In genomic region chr16:47538472-47538871, GRCh38 we compare ENCODE assay signal across 1 cellular context.
TF ChIP-seq lines count a peak whose summit lies in the region.

No MANE protein-coding gene starts in this region.

TF ChIP-seq in HepG2, 621 proteins besides CTCF, POLR2A, EP300 and RAD21 (continued from another document and continues in another):
- TF ChIP-seq ARID3A (IDR thresholded peaks at IDR 0.05; ENCODE audit: low read depth, low read length) (peak; percentile 60; the same call in 1 of the 2 replicates), GPBP1L1 (CRISPR knock-in tag; IDR thresholded peaks at IDR 0.05) (no peak), ZSCAN25 (CRISPR knock-in tag; IDR thresholded peaks at IDR 0.05) (peak; percentile 75), FOXK1 (CRISPR knock-in tag; IDR thresholded peaks at IDR 0.05; ENCODE audit: borderline replicate concordance, low read depth) (peak; percentile 94), ATF1 (CRISPR knock-in tag; IDR thresholded peaks at IDR 0.05) (0 out of 2 replicates have a peak, but pooled peaks have one; percentile 57), PHF8 (CRISPR knock-in tag; IDR thresholded peaks at IDR 0.05) (0 out of 2 replicates have a peak, but pooled peaks have one; percentile 23), RFXANK (CRISPR knock-in tag; IDR thresholded peaks at IDR 0.05) (0 out of 2 replicates have a peak, but pooled peaks have one; percentile 66), ZNF674 (CRISPR knock-in tag; IDR thresholded peaks at IDR 0.05; ENCODE audit: low read depth) (no peak), IRX3 (CRISPR knock-in tag; IDR thresholded peaks at IDR 0.05; ENCODE audit: borderline replicate concordance, low read depth) (no peak), ZNF234 (CRISPR knock-in tag; conservative IDR thresholded peaks at IDR 0.05) (no peak), ZC3H13 (CRISPR knock-in tag; IDR thresholded peaks at IDR 0.05) (no peak), MEF2D (CRISPR knock-in tag; IDR thresholded peaks at IDR 0.05) (peak; percentile 98), ZFP41 (CRISPR knock-in tag; IDR thresholded peaks at IDR 0.05; ENCODE audit: borderline replicate concordance) (no peak), DMAP1 (CRISPR knock-in tag; IDR thresholded peaks at IDR 0.05) (no peak), GATAD1 (CRISPR knock-in tag; IDR thresholded peaks at IDR 0.05) (peak; percentile 51; the same call in 1 of the 2 replicates), AKAP8 (CRISPR knock-in tag; IDR thresholded peaks at IDR 0.05) (peak; percentile 74; the same call in 1 of the 2 replicates), ZNF574 (CRISPR knock-in tag; IDR thresholded peaks at IDR 0.05) (peak; percentile 96), PBX3 (CRISPR knock-in tag; IDR thresholded peaks at IDR 0.05; ENCODE audit: borderline replicate concordance) (no peak), ZBTB20 (CRISPR knock-in tag; IDR thresholded peaks at IDR 0.05; ENCODE audit: borderline replicate concordance, low read depth) (peak; percentile 99; the same call in 1 of the 2 replicates), SATB2 (CRISPR knock-in tag; IDR thresholded peaks at IDR 0.05) (no peak), NAIF1 (CRISPR knock-in tag; IDR thresholded peaks at IDR 0.05; ENCODE audit: borderline replicate concordance) (no peak), ZSCAN29 (CRISPR knock-in tag; conservative IDR thresholded peaks at IDR 0.05) (peak; percentile 72; the same call in 1 of the 2 replicates), ZNF503 (CRISPR knock-in tag; IDR thresholded peaks at IDR 0.05) (peak; percentile 98), TRIM22 (IDR thresholded peaks at IDR 0.05) (no peak), ZNF550 (CRISPR knock-in tag; IDR thresholded peaks at IDR 0.05; ENCODE audit: borderline replicate concordance) (no peak), MED8 (CRISPR knock-in tag; IDR thresholded peaks at IDR 0.05; ENCODE audit: insufficient replicate concordance) (no peak), GRHL1 (CRISPR knock-in tag; conservative IDR thresholded peaks at IDR 0.05) (no peak), ZBTB33 (CRISPR knock-in tag; IDR thresholded peaks at IDR 0.05) (no peak), ZFP82 (CRISPR knock-in tag; IDR thresholded peaks at IDR 0.05; ENCODE audit: borderline replicate concordance) (no peak), ZNF777 (CRISPR knock-in tag; IDR thresholded peaks at IDR 0.05) (no peak), SRSF9 (IDR thresholded peaks at IDR 0.05; ENCODE audit: borderline replicate concordance, insufficient read depth, low read depth, low read length, poor library complexity, severe bottlenecking) (no peak), MNT (IDR thresholded peaks at IDR 0.05) (no peak), THAP9 (CRISPR knock-in tag; IDR thresholded peaks at IDR 0.05; ENCODE audit: borderline replicate concordance) (no peak), ZNF773 (CRISPR knock-in tag; IDR thresholded peaks at IDR 0.05; ENCODE audit: borderline replicate concordance) (no peak), KMT2A (CRISPR knock-in tag; IDR thresholded peaks at IDR 0.05) (no peak), FLYWCH1 (CRISPR knock-in tag; IDR thresholded peaks at IDR 0.05) (no peak), WIZ (CRISPR knock-in tag; IDR thresholded peaks at IDR 0.05) (peak; percentile 82), ZNF710 (CRISPR knock-in tag; IDR thresholded peaks at IDR 0.05; ENCODE audit: borderline replicate concordance) (peak; percentile 95)
